8 cellular contexts compared by ENCODE assay signal in genomic region chr4:106238819-106239420, GRCh38.
DNase-seq lines count a peak whose midpoint lies in the region; ATAC-seq, FAIRE-seq and TF ChIP-seq lines count a peak whose summit lies in the region.

No MANE protein-coding gene starts in this region.

- H3K36me3 ChIP-seq in cardiac muscle cell (peaks cover 20% of the 10 kb centered on the region), hepatocyte (replicated peaks; ENCODE audit: insufficient read depth, low read depth) (no peaks in the 10 kb centered on the region), tibial artery (peaks cover 5 to 26% (median 23%) of the 10 kb centered on the region in 3 donors)

- peak; percentile 77 for TF ChIP-seq CTCF in cardiac muscle cell (IDR thresholded peaks at IDR 0.05; ENCODE audit: low read depth, low read length)
- peak; percentile 50 for TF ChIP-seq CTCF in hepatocyte (IDR thresholded peaks at IDR 0.05; ENCODE audit: poor library complexity)
- TF ChIP-seq CTCF in tibial artery (IDR thresholded peaks at IDR 0.05), result peak; percentile 40 to 60

- intact Hi-C loops in left ventricle myocardium superior (cut with micrococcal nuclease) (no loop called here), tibial artery (cut with DNase I; ENCODE audit: low total_unique reads) (no loop called here)

- peak; percentile 39 for FAIRE-seq in TTC549 (lab: Jason Lieb, UNC)

- H3K79me2 ChIP-seq in hepatocyte, result no peaks in the 10 kb centered on the region

- no peaks in the 10 kb centered on the region for H4K20me1 ChIP-seq in hepatocyte (ENCODE audit: insufficient read depth, poor library complexity, severe bottlenecking)

- ATAC-seq in left ventricle myocardium superior, result no peak
- ATAC-seq in GM21528 (IDR thresholded peaks at IDR 0.05; ENCODE audit: low FRiP score, unreplicated experiment), result peak; percentile 97

- H3K4me3 ChIP-seq in cardiac muscle cell (no peak overlapping the region), hepatocyte (no peak overlapping the region), tibial artery (no peak overlapping the region)

- no peak overlapping the region for H3K4me2 ChIP-seq in hepatocyte

- H3K4me1 ChIP-seq in cardiac muscle cell (ENCODE audit: low read depth) (no peaks in the 10 kb centered on the region), hepatocyte (ENCODE audit: insufficient read depth) (no peaks in the 10 kb centered on the region), tibial artery (no peaks in the 10 kb centered on the region)

- peak overlapping the region; percentile 68 for H3K27ac ChIP-seq in cardiac muscle cell
- H3K27ac ChIP-seq in hepatocyte, result peak overlapping the region; percentile 68
- no peak overlapping the region for H3K27ac ChIP-seq in tibial artery

- WGBS in hepatocyte (ENCODE audit: low lambda C conversion rate, missing lambda C conversion rate), result 54% methylated on average over 2 of the region's 2 CpGs

- H3K27me3 ChIP-seq in cardiac muscle cell (no peaks in the 10 kb centered on the region), hepatocyte (no peaks in the 10 kb centered on the region), tibial artery (no peaks in the 10 kb centered on the region)

- DNase-seq in cardiac muscle cell (ENCODE audit: low read depth in 1 of 2, low spot score in 1 of 2) (peak; percentile 59 to 61), left ventricle myocardium superior (no peak), HPDE6-E6E7 (ENCODE audit: extremely low spot score) (peak; percentile 35), hepatocyte (ENCODE audit: low spot score) (peak; percentile 60), tibial artery (no peak), activated T-cell treated with anti-CD3 and anti-CD28 coated beads for 4 hours (no peak)

- no peaks in the 10 kb centered on the region for H3K9me2 ChIP-seq in hepatocyte (replicated peaks; ENCODE audit: insufficient read depth)

- H2AFZ ChIP-seq in hepatocyte, result no peak overlapping the region

- no peaks in the 10 kb centered on the region for H3K9me3 ChIP-seq in cardiac muscle cell (ENCODE audit: low read depth)
- H3K9me3 ChIP-seq in hepatocyte (ENCODE audit: low read depth), result no peaks in the 10 kb centered on the region
- H3K9me3 ChIP-seq in tibial artery, result no peaks in the 10 kb centered on the region

Comparison
In these comparisons a context has a peak if more than half of its experiments do, and no peak if none do; other contexts are left out.
1. DNase-seq: peak in cardiac muscle cell (2 of 2), HPDE6-E6E7 (single experiment) and hepatocyte (single experiment); none in left ventricle myocardium superior (single experiment), tibial artery (0 of 2) and activated T-cell treated with anti-CD3 and anti-CD28 coated beads for 4 hours (single experiment).
2. H3K27ac ChIP-seq: peak in cardiac muscle cell (single experiment) and hepatocyte (single experiment); none in tibial artery (0 of 2).
3. Peak in every context shown above with its lines, with median percentiles within 50 percentile points of each other: CTCF ChIP-seq.